ENCODE assay signal across 20 cellular contexts in genomic region chr9:93038918-93039317, GRCh38. TPM values are rescaled to one million over a fixed set of nuclear protein-coding genes. Genes with fewer than 3 reads are reported as not detected.
DNase-seq lines count a peak whose midpoint lies in the region; ATAC-seq and TF ChIP-seq lines count a peak whose summit lies in the region.
"Had no signal": no experiment of that assay in that cellular context is flagged by ENCODE, and none has a peak within 500 bp of the region (broad histone marks: within the 10 kb centered on the region; RNA-seq: fewer than 3 reads in every experiment).

No MANE protein-coding gene starts in this region.

- H3K4me3 ChIP-seq in CD8-positive, alpha-beta T cell (ENCODE audit: low read depth, low read length), result no peak overlapping the region
- H3K4me3 ChIP-seq in neutrophil (ENCODE audit: low read depth in 1 of 2, low read length in 1 of 2), result no peak overlapping the region
- H3K4me3 ChIP-seq in lower leg skin (ENCODE audit: low read depth, poor library complexity, severe bottlenecking), result no peak overlapping the region
- H3K4me3 ChIP-seq: body of pancreas, SK-N-MC, upper lobe of right lung had no signal

- H3K4me3 Mint-ChIP-seq in activated T-cell treated with anti-CD3 and anti-CD28 coated beads, Interleukin-2, amount 50 U/mL, for 72 hours, result no peak overlapping the region
- no peak overlapping the region for H3K4me3 Mint-ChIP-seq in CD8-positive, alpha-beta T cell
- H3K4me3 Mint-ChIP-seq in activated naive CD8-positive, alpha-beta T cell treated with anti-CD3 and anti-CD28 coated beads for 36 hours, result no peak overlapping the region
- H3K4me3 Mint-ChIP-seq: WTC11 had no signal

- H3K27me3 ChIP-seq in CD8-positive, alpha-beta T cell (ENCODE audit: insufficient read depth, low read length), result no peaks in the 10 kb centered on the region
- no peaks in the 10 kb centered on the region for H3K27me3 ChIP-seq in neutrophil
- H3K27me3 ChIP-seq: body of pancreas, upper lobe of right lung had no signal

- CTCF ChIA-PET in CD8-positive, alpha-beta T cell (lab: Charles Lee), result interaction anchor here (0.8 to 2.4 kb wide), 3 partner anchors 13 to 84 kb away, joined by 3 to 11 read pairs (median 3); no protein-coding TSS in a partner anchor

- H3K27ac Mint-ChIP-seq in activated T-cell treated with anti-CD3 and anti-CD28 coated beads, Interleukin-2, amount 50 U/mL, for 72 hours, result peak overlapping the region; percentile 23
- peak overlapping the region; percentile 79 for H3K27ac Mint-ChIP-seq in CD8-positive, alpha-beta T cell
- H3K27ac Mint-ChIP-seq in activated naive CD8-positive, alpha-beta T cell treated with anti-CD3 and anti-CD28 coated beads for 36 hours, result peak overlapping the region; percentile 71
- H3K27ac Mint-ChIP-seq: WTC11 had no signal

- POLR2A ChIA-PET in CD8-positive, alpha-beta T cell (lab: Charles Lee), result interaction anchor here (1.0 to 3.7 kb wide), 7 partner anchors 12 to 35 kb away, joined by 3 to 12 read pairs (median 4); no protein-coding TSS in a partner anchor

- intact Hi-C loops in CD8-positive, alpha-beta T cell (cut with DNase I, micrococcal nuclease), result no loop called here
- intact Hi-C loops in lower leg skin (cut with DNase I; ENCODE audit: low total_unique reads), result no loop called here

- no peak for DNase-seq in activated T-cell treated with anti-CD3 and anti-CD28 coated beads, Interleukin-2, amount 50 U/mL, for 72 hours
- no peak for DNase-seq in activated T-cell treated with anti-CD3 and anti-CD28 coated beads for 4 hours
- no peak for DNase-seq in CD8-positive, alpha-beta T cell
- no peak for DNase-seq in activated naive CD8-positive, alpha-beta T cell treated with anti-CD3 and anti-CD28 coated beads for 36 hours
- no peak for DNase-seq in DMS53 (lab: John Stamatoyannopoulos, UW)
- DNase-seq in lower leg skin (ENCODE audit: low spot score in 2 of 2), result no peak
- DNase-seq in NCI-H2227 treated with DMSO at 0.1 percent for 48 hours (lab: John Stamatoyannopoulos, UW), result no peak
- DNase-seq: activated CD4-positive, alpha-beta T cell treated with anti-CD3 and anti-CD28 coated beads, Interleukin-2, amount 50 U/mL, for 48 hours; body of pancreas; head of caudate nucleus; NCI-H187; nucleus accumbens; T-helper 9 cell; upper lobe of right lung had no signal

- H3K4me1 ChIP-seq in CD8-positive, alpha-beta T cell (ENCODE audit: insufficient read depth, low read length), result peaks cover 60% of the 10 kb centered on the region
- peaks cover 99 to 100% of the 10 kb centered on the region in 2 experiments for H3K4me1 ChIP-seq in neutrophil (ENCODE audit: control insufficient read depth in 1 of 2, insufficient read depth in 1 of 2, low read depth in 1 of 2, low read length in 1 of 2)
- H3K4me1 ChIP-seq: body of pancreas, upper lobe of right lung had no signal

- H3K9me3 ChIP-seq in CD8-positive, alpha-beta T cell (ENCODE audit: low read length), result no peaks in the 10 kb centered on the region
- H3K9me3 ChIP-seq in neutrophil, result no peaks in the 10 kb centered on the region
- H3K9me3 ChIP-seq: body of pancreas, upper lobe of right lung had no signal

- no peak for ATAC-seq in activated T-cell treated with anti-CD3 and anti-CD28 coated beads, Interleukin-2, amount 50 U/mL, for 72 hours (replicated peaks in 1 of 2)
- ATAC-seq in CD8-positive, alpha-beta T cell, result no peak
- ATAC-seq: body of pancreas, HCT116, WTC11 had no signal

- TF ChIP-seq CTCF in CD8-positive, alpha-beta T cell (IDR thresholded peaks at IDR 0.05), result no peak
- no peak for TF ChIP-seq CTCF in neutrophil (IDR thresholded peaks at IDR 0.05)
- TF ChIP-seq CTCF in lower leg skin (IDR thresholded peaks at IDR 0.05), result no peak

- H3K27me3 Mint-ChIP-seq in activated T-cell treated with anti-CD3 and anti-CD28 coated beads, Interleukin-2, amount 50 U/mL, for 72 hours (ENCODE audit: low read depth), result no peaks in the 10 kb centered on the region
- no peaks in the 10 kb centered on the region for H3K27me3 Mint-ChIP-seq in CD8-positive, alpha-beta T cell (ENCODE audit: low read depth)
- no peaks in the 10 kb centered on the region for H3K27me3 Mint-ChIP-seq in activated naive CD8-positive, alpha-beta T cell treated with anti-CD3 and anti-CD28 coated beads for 36 hours

- H3K27ac ChIP-seq in CD8-positive, alpha-beta T cell (ENCODE audit: low read depth, low read length), result no peak overlapping the region
- H3K27ac ChIP-seq in neutrophil, result peak overlapping the region; percentile 95
- H3K27ac ChIP-seq: body of pancreas, RWPE1, SK-N-MC, upper lobe of right lung had no signal

- H3K36me3 Mint-ChIP-seq in activated T-cell treated with anti-CD3 and anti-CD28 coated beads, Interleukin-2, amount 50 U/mL, for 72 hours (ENCODE audit: insufficient read depth in 2 of 2), result peaks cover 0 to 3% of the 10 kb centered on the region in 2 donors
- H3K36me3 Mint-ChIP-seq in CD8-positive, alpha-beta T cell, result peaks cover 22% of the 10 kb centered on the region
- peaks cover 4% of the 10 kb centered on the region for H3K36me3 Mint-ChIP-seq in activated naive CD8-positive, alpha-beta T cell treated with anti-CD3 and anti-CD28 coated beads for 36 hours
- H3K36me3 Mint-ChIP-seq: WTC11 had no signal

- peaks cover 57% of the 10 kb centered on the region for H3K4me1 Mint-ChIP-seq in activated T-cell treated with anti-CD3 and anti-CD28 coated beads, Interleukin-2, amount 50 U/mL, for 72 hours (ENCODE audit: low read depth)
- H3K4me1 Mint-ChIP-seq in CD8-positive, alpha-beta T cell (ENCODE audit: low read depth), result peaks cover 66% of the 10 kb centered on the region
- peaks cover 42% of the 10 kb centered on the region for H3K4me1 Mint-ChIP-seq in activated naive CD8-positive, alpha-beta T cell treated with anti-CD3 and anti-CD28 coated beads for 36 hours

- peaks cover 21% of the 10 kb centered on the region for H3K36me3 ChIP-seq in CD8-positive, alpha-beta T cell (ENCODE audit: insufficient read depth, low read length)
- H3K36me3 ChIP-seq in neutrophil, result peaks cover 42% of the 10 kb centered on the region
- H3K36me3 ChIP-seq: upper lobe of right lung had no signal

- no peaks in the 10 kb centered on the region for H3K9me3 Mint-ChIP-seq in activated T-cell treated with anti-CD3 and anti-CD28 coated beads, Interleukin-2, amount 50 U/mL, for 72 hours
- no peaks in the 10 kb centered on the region for H3K9me3 Mint-ChIP-seq in CD8-positive, alpha-beta T cell
- peaks cover 6% of the 10 kb centered on the region for H3K9me3 Mint-ChIP-seq in activated naive CD8-positive, alpha-beta T cell treated with anti-CD3 and anti-CD28 coated beads for 36 hours

- 79 to 85% methylated on average over 6 of the region's 6 CpGs for WGBS in lower leg skin, 2 donors

- no peak for TF ChIP-seq POLR2A in lower leg skin (IDR thresholded peaks at IDR 0.05)

RNA-seq across cellular contexts. Expression of gene SUSD3, which starts 19.6 kb away (rescaled TPM):
- 10 to 100 TPM; 53.1 to 56.8 TPM for total RNA-seq in activated T-cell treated with anti-CD3 and anti-CD28 coated beads, Interleukin-2, amount 50 U/mL, for 72 hours
- 10 to 100 TPM; 20.6 to 22.7 TPM for total RNA-seq in CD8-positive, alpha-beta T cell
- total RNA-seq in activated naive CD8-positive, alpha-beta T cell treated with anti-CD3 and anti-CD28 coated beads for 36 hours, result 10 to 100 TPM; 27.1 to 28.8 TPM
- total RNA-seq in lower leg skin, result 1 to 10 TPM; 2.8 to 8.1 (median 5.6) TPM
- total RNA-seq: lung microvascular endothelial cell had no signal

RNA-seq across cellular contexts. Expression of gene CARD19, which starts 57.1 kb away (rescaled TPM):
- total RNA-seq in activated T-cell treated with anti-CD3 and anti-CD28 coated beads, Interleukin-2, amount 50 U/mL, for 72 hours, result 10 to 100 TPM; 65.7 to 70.0 TPM
- total RNA-seq in CD8-positive, alpha-beta T cell, result 10 to 100 TPM; 72.1 to 78.0 TPM
- 10 to 100 TPM; 36.5 to 38.6 TPM for total RNA-seq in activated naive CD8-positive, alpha-beta T cell treated with anti-CD3 and anti-CD28 coated beads for 36 hours
- 10 to 100 TPM; 45.6 to 67.7 (median 60.7) TPM for total RNA-seq in lower leg skin

Comparison
In these comparisons a context has a peak if more than half of its experiments do, and no peak if none do; other contexts are left out.
1. H3K27ac Mint-ChIP-seq: peak in every context shown above with its lines; median percentile 79 in CD8-positive, alpha-beta T cell; 71 in activated naive CD8-positive, alpha-beta T cell treated with anti-CD3 and anti-CD28 coated beads for 36 hours; 23 in activated T-cell treated with anti-CD3 and anti-CD28 coated beads, Interleukin-2, amount 50 U/mL, for 72 hours.